In genomic region chr12:65561798-65562382, GRCh38 we compare ENCODE assay signal across 17 cellular contexts.
DNase-seq lines count a peak whose midpoint lies in the region; ATAC-seq and TF ChIP-seq lines count a peak whose summit lies in the region.
"Had no signal": no experiment of that assay in that cellular context is flagged by ENCODE, and none has a peak within 500 bp of the region (broad histone marks: within the 10 kb centered on the region; RNA-seq: fewer than 3 reads in every experiment).

No MANE protein-coding gene starts in this region.

- H3K4ac ChIP-seq in mesenchymal stem cell (ENCODE audit: low read depth in 1 of 2, low read length in 2 of 2) = peak overlapping the region in 1 of 2 experiments; percentile 40

- 0 out of 2 replicates have a peak overlapping the region, but pooled peaks have one; percentile 4 for H2AFZ ChIP-seq in PC-9
- no peak overlapping the region for H2AFZ ChIP-seq in mammary epithelial cell (ENCODE audit: low read depth, low read length)
- no peak overlapping the region for H2AFZ ChIP-seq in mesenchymal stem cell (ENCODE audit: low read depth, low read length)

- peak overlapping the region; percentile 5 for H4K8ac ChIP-seq in mesenchymal stem cell (ENCODE audit: low read length)

- H2BK5ac ChIP-seq in mesenchymal stem cell (ENCODE audit: low read depth, low read length, poor library complexity, severe bottlenecking) = no peak overlapping the region

- no peak overlapping the region for H3K14ac ChIP-seq in mesenchymal stem cell (ENCODE audit: low read length in 2 of 2)

- H3K27ac ChIP-seq in PC-9 (no peak overlapping the region), mammary epithelial cell (ENCODE audit: insufficient read depth, low read depth, low read length) (no peak overlapping the region), mesenchymal stem cell (ENCODE audit: low read length, poor library complexity, severe bottlenecking) (no peak overlapping the region)
- H3K27ac ChIP-seq: suprapubic skin had no signal

- peak overlapping the region; percentile 34 to 52 for H3K18ac ChIP-seq in mesenchymal stem cell (ENCODE audit: low read depth in 1 of 2, low read length in 2 of 2)

- dilution Hi-C loops in mammary epithelial cell (cut with HindIII; ENCODE audit: low sequenced_read_pairs) = loop anchor here (5.0 to 25.0 kb wide), 3 partner anchors 35 to 275 kb away; no protein-coding TSS in a partner anchor

- peak overlapping the region; percentile 75 for H2BK120ac ChIP-seq in mesenchymal stem cell (ENCODE audit: low read depth, low read length)

- H3K4me3 ChIP-seq in PC-9 = no peak overlapping the region
- no peak overlapping the region for H3K4me3 ChIP-seq in mammary epithelial cell (replicated peaks in 1 of 3; ENCODE audit: insufficient read depth in 1 of 3, low read depth in 2 of 3, low read length in 3 of 3)
- H3K4me3 ChIP-seq in mesenchymal stem cell (ENCODE audit: insufficient read depth in 1 of 2, low read depth in 1 of 2, low read length in 2 of 2) = no peak overlapping the region
- H3K4me3 ChIP-seq: lung, suprapubic skin had no signal

- in situ Hi-C loops in mammary epithelial cell (cut with MboI; ENCODE audit: low sequenced_read_pairs in 2 of 2) = no loop called here

- H3K36me3 ChIP-seq in PC-9 (ENCODE audit: low read depth) = no peaks in the 10 kb centered on the region
- no peaks in the 10 kb centered on the region for H3K36me3 ChIP-seq in mammary epithelial cell (ENCODE audit: insufficient read depth, low read length)
- H3K36me3 ChIP-seq in mesenchymal stem cell (ENCODE audit: control insufficient read depth in 1 of 2, insufficient read depth in 2 of 2, low read depth in 1 of 2, low read length in 2 of 2) = no peaks in the 10 kb centered on the region
- H3K36me3 ChIP-seq: suprapubic skin had no signal

- H4K91ac ChIP-seq in mesenchymal stem cell (ENCODE audit: low read length) = no peak overlapping the region

- H3K9me2 ChIP-seq in PC-9 (ENCODE audit: insufficient read depth) = no peaks in the 10 kb centered on the region; the same call in 1 of the 2 replicates

- 51% methylated on average over 8 of the region's 8 CpGs for WGBS in mammary epithelial cell (ENCODE audit: low coverage, missing lambda C conversion rate)
- 56% methylated on average over 8 of the region's 8 CpGs for WGBS in mesenchymal stem cell

- H3K79me2 ChIP-seq in PC-9 (ENCODE audit: low read depth) (no peaks in the 10 kb centered on the region), mammary epithelial cell (ENCODE audit: insufficient read depth, low read length) (no peaks in the 10 kb centered on the region)

- peak overlapping the region; percentile 31 for H2AK5ac ChIP-seq in mesenchymal stem cell (ENCODE audit: low read length, severe bottlenecking)

- no peak for ATAC-seq in GM18861 (IDR thresholded peaks at IDR 0.05; ENCODE audit: unreplicated experiment)
- ATAC-seq: activated CD4-positive, alpha-beta T cell treated with anti-CD3 and anti-CD28 coated beads for 36 hours; natural killer cell treated with Interleukin-12 subunit alpha and Interleukin-12 subunit beta and Interleukin-15 and Interleukin-18, amount 100 ng/mL, for 72 hours; T-helper 17 cell had no signal

- no peak overlapping the region for H3K9ac ChIP-seq in mammary epithelial cell (ENCODE audit: insufficient read depth, low read length)
- H3K9ac ChIP-seq in mesenchymal stem cell (ENCODE audit: low read length) = no peak overlapping the region

- no peaks in the 10 kb centered on the region for H4K20me1 ChIP-seq in PC-9 (ENCODE audit: insufficient read depth)
- H4K20me1 ChIP-seq in mammary epithelial cell (ENCODE audit: insufficient read depth, low read length) = no peaks in the 10 kb centered on the region

- no peak overlapping the region for H3K4me2 ChIP-seq in PC-9
- H3K4me2 ChIP-seq in mammary epithelial cell (ENCODE audit: insufficient read depth, low read depth, low read length) = no peak overlapping the region
- no peak overlapping the region for H3K4me2 ChIP-seq in mesenchymal stem cell (ENCODE audit: low read length, poor library complexity, severe bottlenecking)

- POLR2A ChIA-PET in PC-9 (lab: Charles Lee; ENCODE audit: unreplicated experiment) = interaction anchor here (0.7 kb wide), 1 partner anchor 50 kb away, joined by 5 read pairs; no protein-coding TSS in a partner anchor

- no peaks in the 10 kb centered on the region for H3F3A ChIP-seq in PC-9 (ENCODE audit: insufficient read depth, low read depth)

- peaks cover 16% of the 10 kb centered on the region for H3K4me1 ChIP-seq in PC-9 (replicated peaks; ENCODE audit: insufficient read depth)
- peaks cover 40% of the 10 kb centered on the region for H3K4me1 ChIP-seq in mammary epithelial cell (ENCODE audit: insufficient read depth, low read length)
- H3K4me1 ChIP-seq in mesenchymal stem cell (ENCODE audit: control insufficient read depth, insufficient read depth, low read depth, low read length) = no peaks in the 10 kb centered on the region

- DNase-seq in ELR (ENCODE audit: low read depth) (peak; percentile 96), PC-9 (no peak), mammary epithelial cell (peak; percentile 48), mesenchymal stem cell (no peak), NCI-H146 (lab: John Stamatoyannopoulos, UW) (no peak), NCI-H2196 (lab: John Stamatoyannopoulos, UW; ENCODE audit: unreplicated experiment) (no peak), NCI-H2029 treated with DMSO at 0.1 percent for 48 hours (lab: John Stamatoyannopoulos, UW) (no peak)
- DNase-seq: activated CD4-positive, alpha-beta T cell treated with anti-CD3 and anti-CD28 coated beads for 36 hours; activated CD8-positive, alpha-beta memory T cell treated with anti-CD3 and anti-CD28 coated beads, Interleukin-2, amount 50 U/mL, for 48 hours; caudate nucleus; effector memory CD4-positive, alpha-beta T cell; GOT3; T-helper 17 cell had no signal

- TF ChIP-seq CTCF in PC-9 (conservative IDR thresholded peaks at IDR 0.05) = no peak
- no peak for TF ChIP-seq CTCF in mammary epithelial cell (conservative IDR thresholded peaks at IDR 0.05 in 1 of 2, IDR thresholded peaks at IDR 0.05 in 1 of 2; ENCODE audit: extremely low read depth in 1 of 2, insufficient read depth in 1 of 2, low read depth in 1 of 2, low read length in 2 of 2)

- H3K27me3 ChIP-seq in PC-9 (ENCODE audit: insufficient read depth, low read depth) (no peaks in the 10 kb centered on the region), mammary epithelial cell (ENCODE audit: insufficient read depth, low read length) (no peaks in the 10 kb centered on the region), mesenchymal stem cell (ENCODE audit: control insufficient read depth in 1 of 2, insufficient read depth in 1 of 2, low read length in 2 of 2) (no peaks in the 10 kb centered on the region)

- CTCF ChIA-PET in PC-9 (lab: Charles Lee) (no interaction called here), mammary epithelial cell (lab: Charles Lee; ENCODE audit: low non-redundant PET) (no interaction called here)

- intact Hi-C loops in PC-9 (cut with micrococcal nuclease; ENCODE audit: unreplicated experiment) = no loop called here
- intact Hi-C loops in mammary epithelial cell (cut with micrococcal nuclease) = no loop called here

- H3K9me3 ChIP-seq in PC-9 (ENCODE audit: insufficient read depth, low read depth) (0 out of 2 replicates have a peak, but pooled peaks cover 6% of the 10 kb centered on the region), mammary epithelial cell (replicated peaks; ENCODE audit: insufficient read depth, low read length) (no peaks in the 10 kb centered on the region), mesenchymal stem cell (ENCODE audit: control insufficient read depth, low read length) (no peaks in the 10 kb centered on the region)
- H3K9me3 ChIP-seq: suprapubic skin had no signal

- H3K23ac ChIP-seq in mesenchymal stem cell (ENCODE audit: low read length in 2 of 2) = no peak overlapping the region

- BruUV-seq in PC-9 (replicated peaks; lab: Mats Ljungman, UMichigan) (no TSS peak), mammary epithelial cell (replicated peaks; lab: Mats Ljungman, UMichigan) (no TSS peak)

- peaks cover 1% of the 10 kb centered on the region for H3K79me1 ChIP-seq in mesenchymal stem cell (replicated peaks; ENCODE audit: low read length, poor library complexity, severe bottlenecking)

- no peak overlapping the region for H2BK15ac ChIP-seq in mesenchymal stem cell (ENCODE audit: low read depth, poor library complexity, severe bottlenecking)

- peak overlapping the region; percentile 80 to 89 for H2BK12ac ChIP-seq in mesenchymal stem cell (ENCODE audit: low read length in 2 of 2)

Comparison
In these comparisons a context has a peak if more than half of its experiments do, and no peak if none do; other contexts are left out.
1. DNase-seq: peak in ELR (single experiment) and mammary epithelial cell (single experiment); none in PC-9 (0 of 2), mesenchymal stem cell (single experiment), NCI-H146 (single experiment), NCI-H2196 (single experiment) and NCI-H2029 treated with DMSO at 0.1 percent for 48 hours (single experiment).